In the genomic region with DNA sequence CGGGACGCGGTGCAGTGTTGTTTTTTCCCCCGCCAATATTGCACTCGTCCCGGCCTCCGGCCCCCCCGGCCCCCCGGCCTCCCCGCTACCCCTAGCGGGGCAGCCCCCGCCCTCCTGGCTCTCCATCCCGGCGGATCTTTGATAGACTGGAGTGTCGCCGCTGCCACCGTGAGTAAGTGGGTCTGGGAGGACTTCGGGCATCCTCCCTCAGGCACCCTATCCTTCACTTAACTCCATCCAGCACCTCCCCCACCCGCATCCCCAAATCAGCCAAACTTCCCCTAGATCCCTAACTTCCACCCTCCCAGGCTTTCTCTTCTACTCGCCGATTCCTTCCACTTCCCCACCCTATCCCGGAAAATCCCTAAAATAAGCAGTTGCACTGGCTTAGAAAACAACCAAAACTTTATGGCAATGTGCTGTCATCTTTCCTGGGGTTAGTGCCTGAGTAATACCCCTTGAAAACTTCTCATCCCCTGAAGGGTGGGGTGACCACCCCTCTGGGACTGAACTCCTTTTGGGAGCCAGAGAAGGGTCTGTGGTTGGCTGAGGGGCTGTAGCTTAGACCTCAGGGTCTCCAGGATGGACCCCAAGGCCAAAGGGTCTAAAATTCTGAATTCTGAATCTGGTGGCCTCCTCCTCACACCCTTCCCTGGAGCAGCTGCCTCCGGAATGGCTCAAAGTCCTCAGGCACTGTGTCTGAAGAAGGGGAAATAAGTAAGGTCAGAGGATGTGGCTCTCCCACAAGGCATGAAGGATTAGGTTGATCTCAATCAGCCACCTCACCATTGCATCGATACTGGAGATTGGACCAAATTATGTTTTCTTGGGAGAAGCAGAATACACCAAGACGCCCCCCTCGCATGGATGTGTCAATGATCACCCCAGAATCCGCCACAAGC, we compare ENCODE assay signal across 8 cellular contexts. TPM values are rescaled to one million over a fixed set of nuclear protein-coding genes. Genes with fewer than 3 reads are reported as not detected.
DNase-seq lines count a peak whose midpoint lies in the region; ATAC-seq and TF ChIP-seq lines count a peak whose summit lies in the region.

No MANE protein-coding gene starts in this region.

- peaks cover 22 to 32% of the 10 kb centered on the region in 2 donors for H3K4me1 ChIP-seq in gastrocnemius medialis

- no peaks in the 10 kb centered on the region for H3K9me2 ChIP-seq in SU-DHL-6 (replicated peaks; ENCODE audit: insufficient read depth, low read length)

- no peaks in the 10 kb centered on the region for H3F3A ChIP-seq in SU-DHL-6 (ENCODE audit: insufficient read depth)

- DNase-seq in fibroblast of the aortic adventitia (ENCODE audit: low read depth) (peak; percentile 34), gastrocnemius medialis (no peak), SW 1271 (lab: John Stamatoyannopoulos, UW) (no peak), activated gamma-delta T cell (lab: John Stamatoyannopoulos, UW) (no peak), cerebellar nuclear complex (lab: John Stamatoyannopoulos, UW) (no peak), germinal center (ENCODE audit: low spot score) (no peak)

- in situ Hi-C loops in gastrocnemius medialis (cut with MboI; ENCODE audit: low sequenced_read_pairs in 4 of 4), result no loop called here

- no peak overlapping the region for H2AFZ ChIP-seq in SU-DHL-6 (ENCODE audit: low read depth, low read length, severe bottlenecking)

- TF ChIP-seq CTCF in SU-DHL-6 (IDR thresholded peaks at IDR 0.05; ENCODE audit: insufficient read depth, low read length, poor library complexity, severe bottlenecking), result no peak
- no peak for TF ChIP-seq CTCF in fibroblast of the aortic adventitia (IDR thresholded peaks at IDR 0.05; ENCODE audit: insufficient read depth, low read length)
- no peak for TF ChIP-seq CTCF in gastrocnemius medialis (IDR thresholded peaks at IDR 0.05 in 4 of 5, conservative IDR thresholded peaks at IDR 0.05 in 1 of 5)

- peak overlapping the region; percentile 37 for H3K4me3 ChIP-seq in SU-DHL-6 (ENCODE audit: insufficient read depth, low read length, poor library complexity, severe bottlenecking)
- H3K4me3 ChIP-seq in fibroblast of the aortic adventitia (ENCODE audit: low read depth, low read length), result peak overlapping the region; percentile 70
- H3K4me3 ChIP-seq in gastrocnemius medialis, result peak overlapping the region; percentile 51 to 75 (median 64)

- H3K9me3 ChIP-seq in SU-DHL-6 (ENCODE audit: insufficient read depth, low read length) (no peaks in the 10 kb centered on the region), gastrocnemius medialis (no peaks in the 10 kb centered on the region)

- no peaks in the 10 kb centered on the region for H3K27me3 ChIP-seq in SU-DHL-6 (ENCODE audit: low read length)
- no peaks in the 10 kb centered on the region for H3K27me3 ChIP-seq in gastrocnemius medialis

- no peaks in the 10 kb centered on the region for H3K79me2 ChIP-seq in SU-DHL-6 (ENCODE audit: insufficient read depth, low read length)

- no peaks in the 10 kb centered on the region for H3K36me3 ChIP-seq in SU-DHL-6 (ENCODE audit: low read length)
- no peaks in the 10 kb centered on the region for H3K36me3 ChIP-seq in gastrocnemius medialis

- TF ChIP-seq POLR2A in gastrocnemius medialis (IDR thresholded peaks at IDR 0.05), result no peak

- no peaks in the 10 kb centered on the region for H4K20me1 ChIP-seq in SU-DHL-6 (ENCODE audit: low read depth, low read length)

- H3K27ac ChIP-seq in SU-DHL-6 (ENCODE audit: low read depth, low read length), result no peak overlapping the region
- H3K27ac ChIP-seq in gastrocnemius medialis, result peak overlapping the region; percentile 58 to 69 (median 62)

- peak; percentile 11 for ATAC-seq in GM18502 (IDR thresholded peaks at IDR 0.05; ENCODE audit: poor library complexity, unreplicated experiment)
- no peak for ATAC-seq in gastrocnemius medialis

- intact Hi-C loops in gastrocnemius medialis (cut with DNase I; ENCODE audit: low total_unique reads), result no loop called here

- H3K4me2 ChIP-seq in SU-DHL-6 (ENCODE audit: low read depth, low read length, poor library complexity, severe bottlenecking), result peak overlapping the region; percentile 52

- H3K9ac ChIP-seq in SU-DHL-6 (ENCODE audit: low read length), result 0 out of 2 replicates have a peak overlapping the region, but pooled peaks have one; percentile 39

RNA-seq across cellular contexts. Expression of a gene that starts 12.2 kb away (rescaled TPM):
- 29.3 and 41.1 TPM in 2 replicates for total RNA-seq in fibroblast of the aortic adventitia (ENCODE audit: low replicate concordance)
- 1 to 10 TPM; 1.5 to 4.6 (median 3.3) TPM for total RNA-seq in gastrocnemius medialis

RNA-seq across cellular contexts. Expression of a gene that starts 13.0 kb away (rescaled TPM):
- total RNA-seq in fibroblast of the aortic adventitia (ENCODE audit: low replicate concordance) (13.7 and 26.1 TPM in 2 replicates), gastrocnemius medialis (10 to 100 TPM; 14.4 to 26.9 (median 24.6) TPM)

RNA-seq across cellular contexts. Expression of a gene that starts 21.8 kb away (rescaled TPM):
- 5.2 and 13.2 TPM in 2 replicates for total RNA-seq in fibroblast of the aortic adventitia (ENCODE audit: low replicate concordance)
- not detected for total RNA-seq in gastrocnemius medialis

RNA-seq across cellular contexts. Expression of a gene that starts 22.3 kb away (rescaled TPM):
- total RNA-seq in fibroblast of the aortic adventitia (ENCODE audit: low replicate concordance), result 29.8 and 100 TPM in 2 replicates
- total RNA-seq in gastrocnemius medialis, result 100 to 1,000 TPM in 1 of 4 donors, 10 to 100 TPM in 3; 59.6 to 102 (median 91.6) TPM

RNA-seq across cellular contexts. Expression of a gene that starts 55.1 kb away (rescaled TPM):
- total RNA-seq in fibroblast of the aortic adventitia (ENCODE audit: low replicate concordance), result 26.1 and 46.3 TPM in 2 replicates
- total RNA-seq in gastrocnemius medialis, result 10 to 100 TPM in 3 of 4 donors, 1 to 10 TPM in 1; 7.3 to 69.5 (median 57.9) TPM
